In genomic region chr16:85114909-85115567, GRCh38 we compare ENCODE assay signal across 8 cellular contexts. TPM values are rescaled to one million over a fixed set of nuclear protein-coding genes. Genes with fewer than 3 reads are reported as not detected.
DNase-seq lines count a peak whose midpoint lies in the region; ATAC-seq, FAIRE-seq and TF ChIP-seq lines count a peak whose summit lies in the region.

No MANE protein-coding gene starts in this region.

- FAIRE-seq in GM12891 (lab: Jason Lieb, UNC), result peak; percentile 93

- TF ChIP-seq POLR2A in GM12891 (IDR thresholded peaks at IDR 0.05; ENCODE audit: low read depth, low read length), result no peak

- H3K4me1 Mint-ChIP-seq in effector memory CD8-positive, alpha-beta T cell (ENCODE audit: low read depth in 2 of 2), result peaks cover 6 to 12% of the 10 kb centered on the region in 2 donors

- H3K27ac Mint-ChIP-seq in effector memory CD8-positive, alpha-beta T cell, result peak overlapping the region; percentile 59 to 74

- no peaks in the 10 kb centered on the region for H3K27me3 Mint-ChIP-seq in effector memory CD8-positive, alpha-beta T cell

- peak overlapping the region; percentile 55 to 72 for H3K4me3 Mint-ChIP-seq in effector memory CD8-positive, alpha-beta T cell

- DNase-seq in GM12891 (ENCODE audit: insufficient read length, low spot score) (peak; percentile 93), HPDE6-E6E7 (ENCODE audit: extremely low spot score) (peak; percentile 86), NOMO-1 treated with dmso at 0.1 percent for 144 hours (lab: John Stamatoyannopoulos, UW; ENCODE audit: unreplicated experiment) (peak; percentile 79), mesenteric fat pad (ENCODE audit: low spot score) (peak; percentile 95), cortex of kidney (lab: John Stamatoyannopoulos, UW) (no peak)
- peak; percentile 70 to 95 (median 87) for DNase-seq in activated CD8-positive, alpha-beta memory T cell treated with anti-CD3 and anti-CD28 coated beads for 48 hours (ENCODE audit: low read depth in 2 of 3, low spot score in 2 of 3)
- DNase-seq in effector memory CD8-positive, alpha-beta T cell, result peak; percentile 75 to 80 (median 79)
- peak; percentile 56 to 66 for DNase-seq in stimulated activated CD8-positive, alpha-beta memory T cell treated with anti-CD3 and anti-CD28 coated beads, Interleukin-15, amount 100 ng/mL, for 4 hours (ENCODE audit: low read depth in 2 of 2)

- H3K36me3 Mint-ChIP-seq in effector memory CD8-positive, alpha-beta T cell (ENCODE audit: insufficient read depth), result peaks cover 7% of the 10 kb centered on the region

- H3K9me3 Mint-ChIP-seq in effector memory CD8-positive, alpha-beta T cell, result no peaks in the 10 kb centered on the region

- ATAC-seq in effector memory CD8-positive, alpha-beta T cell (replicated peaks), result peak; percentile 94

TF ChIP-seq in GM12891, 5 proteins besides CTCF, POLR2A, EP300 and RAD21:
- TF ChIP-seq PAX5 (IDR thresholded peaks at IDR 0.05; ENCODE audit: insufficient read depth, low read length, severe bottlenecking), result no peak
- no peak for TF ChIP-seq SPI1 (IDR thresholded peaks at IDR 0.05; ENCODE audit: low read depth, low read length)
- TF ChIP-seq POU2F2 (IDR thresholded peaks at IDR 0.05; ENCODE audit: low read depth, low read length), result 0 out of 2 replicates have a peak, but pooled peaks have one; percentile 27
- no peak for TF ChIP-seq POLR2AphosphoS5 (IDR thresholded peaks at IDR 0.05; ENCODE audit: low read depth, low read length)
- no peak for TF ChIP-seq TAF1 (IDR thresholded peaks at IDR 0.05; ENCODE audit: low read depth, low read length)
TF ChIP-seq in GM12891: peak in this region for 1.

RNA-seq across cellular contexts. Expression of gene CIBAR2, which starts 2.8 kb away (rescaled TPM):
- 0.21 TPM for polyA plus RNA-seq in GM12891 (2012; ENCODE audit: low read depth, missing spikeins)
- total RNA-seq in mesenteric fat pad, result not detected
